ENCODE assay signal across 8 cellular contexts in the genomic region with DNA sequence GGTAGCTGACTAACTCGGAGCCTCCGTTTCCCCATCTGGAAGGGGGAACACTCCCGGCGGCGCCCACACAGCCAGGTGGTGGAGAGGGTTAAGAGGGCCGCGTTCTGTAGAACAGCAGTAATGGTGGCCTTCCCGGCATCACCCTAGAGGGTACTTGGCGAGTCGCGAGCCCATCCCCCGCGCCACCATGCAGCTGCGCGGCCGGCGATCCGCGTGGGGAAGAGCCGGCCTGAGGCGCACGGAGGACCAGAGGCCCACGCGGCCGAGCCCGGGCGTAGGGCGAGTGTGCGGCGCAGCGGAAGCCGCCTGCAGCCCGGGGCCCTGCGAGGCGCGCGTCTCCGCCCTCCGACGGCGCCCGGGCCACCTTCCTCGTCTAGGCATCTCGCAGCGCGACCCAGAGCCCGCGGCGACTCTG. TPM values are rescaled to one million over a fixed set of nuclear protein-coding genes. Genes with fewer than 3 reads are reported as not detected.
DNase-seq lines count a peak whose midpoint lies in the region; ATAC-seq and TF ChIP-seq lines count a peak whose summit lies in the region.

No MANE protein-coding gene starts in this region.

- ATAC-seq in GM19438 (IDR thresholded peaks at IDR 0.05; ENCODE audit: low read depth, unreplicated experiment) = peak; percentile 37
- ATAC-seq in HG03460 (IDR thresholded peaks at IDR 0.05; ENCODE audit: unreplicated experiment) = peak; percentile 37
- peak; percentile 59 to 63 for ATAC-seq in naive B cell (ENCODE audit: low read depth in 2 of 2)

- POLR2A ChIA-PET in activated CD4-positive, alpha-beta T cell treated with anti-CD3 and anti-CD28 coated beads, Interleukin-2, amount 10 ng/mL, durations not matched to agents 7 days and 5 days (lab: Charles Lee) = no interaction called here

- H3K36me3 ChIP-seq in endodermal cell (ENCODE audit: control insufficient read depth, insufficient read depth, low read length) (peaks cover 8% of the 10 kb centered on the region), testis (ENCODE audit: low read depth, missing control alignments) (no peaks in the 10 kb centered on the region)

- H3K4me1 Mint-ChIP-seq in activated CD4-positive, alpha-beta T cell treated with anti-CD3 and anti-CD28 coated beads, Interleukin-2, amount 10 ng/mL, durations not matched to agents 7 days and 5 days = peaks cover 44% of the 10 kb centered on the region
- H3K4me1 Mint-ChIP-seq in endodermal cell (peaks cover 49% of the 10 kb centered on the region), naive B cell (peaks cover 30 to 51% (median 48%) of the 10 kb centered on the region in 3 donors)

- H3K4me3 Mint-ChIP-seq in activated CD4-positive, alpha-beta T cell treated with anti-CD3 and anti-CD28 coated beads, Interleukin-2, amount 10 ng/mL, durations not matched to agents 7 days and 5 days = peak overlapping the region; percentile 89
- peak overlapping the region; percentile 93 for H3K4me3 Mint-ChIP-seq in endodermal cell
- H3K4me3 Mint-ChIP-seq in naive B cell = peak overlapping the region; percentile 87 to 94 (median 90)

- H3K9ac ChIP-seq in endodermal cell (ENCODE audit: extremely low read depth, low read length, poor library complexity, severe bottlenecking) = peak overlapping the region; percentile 77

- no peaks in the 10 kb centered on the region for H3K9me3 ChIP-seq in endodermal cell (ENCODE audit: control insufficient read depth, low read length)
- H3K9me3 ChIP-seq in testis = no peaks in the 10 kb centered on the region

- no peaks in the 10 kb centered on the region for H3K9me3 Mint-ChIP-seq in activated CD4-positive, alpha-beta T cell treated with anti-CD3 and anti-CD28 coated beads, Interleukin-2, amount 10 ng/mL, durations not matched to agents 7 days and 5 days
- H3K9me3 Mint-ChIP-seq in endodermal cell (no peaks in the 10 kb centered on the region), naive B cell (no peaks in the 10 kb centered on the region)

- H3K4me3 ChIP-seq in endodermal cell (ENCODE audit: low read length) (peak overlapping the region; percentile 96), testis (peak overlapping the region; percentile 82 to 89)

- H3K36me3 Mint-ChIP-seq in activated CD4-positive, alpha-beta T cell treated with anti-CD3 and anti-CD28 coated beads, Interleukin-2, amount 10 ng/mL, durations not matched to agents 7 days and 5 days (ENCODE audit: low read depth) = peaks cover 11% of the 10 kb centered on the region
- H3K36me3 Mint-ChIP-seq in endodermal cell (ENCODE audit: low read depth) = peaks cover 21% of the 10 kb centered on the region
- H3K36me3 Mint-ChIP-seq in naive B cell = no peaks in the 10 kb centered on the region

- H3K4me1 ChIP-seq in endodermal cell (ENCODE audit: control insufficient read depth, insufficient read depth, low read length) = peaks cover 17% of the 10 kb centered on the region
- peaks cover 30% of the 10 kb centered on the region for H3K4me1 ChIP-seq in testis

- no peaks in the 10 kb centered on the region for H3K27me3 ChIP-seq in endodermal cell (ENCODE audit: control insufficient read depth, insufficient read depth, low read length, poor library complexity, severe bottlenecking)
- no peaks in the 10 kb centered on the region for H3K27me3 ChIP-seq in testis

- intact Hi-C loops in testis (cut with DNase I; ENCODE audit: low total_unique reads) = no loop called here

- TF ChIP-seq CTCF in endodermal cell (conservative IDR thresholded peaks at IDR 0.05) (no peak), testis (IDR thresholded peaks at IDR 0.05) (no peak)

- peak; percentile 65 for DNase-seq in CD1c-positive myeloid dendritic cell (ENCODE audit: extremely low spot score)
- DNase-seq in activated CD4-positive, alpha-beta T cell treated with anti-CD3 and anti-CD28 coated beads, Interleukin-2, amount 10 ng/mL, durations not matched to agents 7 days and 5 days = peak; percentile 43
- DNase-seq in endodermal cell = no peak
- peak; percentile 51 for DNase-seq in naive B cell
- DNase-seq in testis = peak; percentile 46
- no peak for DNase-seq in KG1 (lab: John Stamatoyannopoulos, UW)

- WGBS in endodermal cell (ENCODE audit: insufficient coverage in 1 of 2, insufficient read length in 1 of 2), 2 experiments = 0% methylated on average over 35 to 49 of the region's 49 CpGs
- WGBS in testis, 2 donors = 1% methylated on average over 48 of the region's 49 CpGs; no CpG with 5 or more reads in 1 of the 2 donors

- H3K27ac Mint-ChIP-seq in activated CD4-positive, alpha-beta T cell treated with anti-CD3 and anti-CD28 coated beads, Interleukin-2, amount 10 ng/mL, durations not matched to agents 7 days and 5 days = peak overlapping the region; percentile 88
- H3K27ac Mint-ChIP-seq in endodermal cell (peak overlapping the region; percentile 90), naive B cell (peak overlapping the region in 5 of 6 donors; percentile 64 to 91 (median 81))

- no peak for TF ChIP-seq POLR2A in testis (IDR thresholded peaks at IDR 0.05)

- peaks cover 5% of the 10 kb centered on the region for H3K27me3 Mint-ChIP-seq in activated CD4-positive, alpha-beta T cell treated with anti-CD3 and anti-CD28 coated beads, Interleukin-2, amount 10 ng/mL, durations not matched to agents 7 days and 5 days
- H3K27me3 Mint-ChIP-seq in endodermal cell (ENCODE audit: insufficient read depth) (no peaks in the 10 kb centered on the region), naive B cell (no peaks in the 10 kb centered on the region)

- peak overlapping the region; percentile 83 for H3K27ac ChIP-seq in endodermal cell (ENCODE audit: low read depth, low read length)
- H3K27ac ChIP-seq in testis = peak overlapping the region; percentile 74 to 88

- CTCF ChIA-PET in activated CD4-positive, alpha-beta T cell treated with anti-CD3 and anti-CD28 coated beads, Interleukin-2, amount 10 ng/mL, durations not matched to agents 7 days and 5 days (lab: Charles Lee) = interaction anchor here (0.9 to 1.0 kb wide), 2 partner anchors 11 to 86 kb away, joined by 3 read pairs; no protein-coding TSS in a partner anchor

RNA-seq across cellular contexts. Expression of a gene that starts 0.5 kb away (rescaled TPM):
- 100 to 1,000 TPM; 224 to 228 TPM for total RNA-seq in activated CD4-positive, alpha-beta T cell treated with anti-CD3 and anti-CD28 coated beads, Interleukin-2, amount 10 ng/mL, durations not matched to agents 7 days and 5 days
- total RNA-seq in endodermal cell (100 to 1,000 TPM; 373 to 472 TPM), testis (100 to 1,000 TPM; 112 to 184 TPM)
- polyA plus RNA-seq in endodermal cell (2013, experiment 1 of 2) = 576 TPM
- polyA plus RNA-seq in endodermal cell (2013, experiment 2 of 2) = 503 TPM
- polyA plus RNA-seq in naive B cell (ENCODE audit: low read depth in 6 of 6) (10 to 100 TPM; 33.0 to 52.9 (median 45.9) TPM), testis (ENCODE audit: insufficient read depth, low read depth, low replicate concordance) (99.9 TPM)

Comparison
In these comparisons a context has a peak if more than half of its experiments do, and no peak if none do; other contexts are left out.
1. DNase-seq: peak in CD1c-positive myeloid dendritic cell (single experiment), activated CD4-positive, alpha-beta T cell treated with anti-CD3 and anti-CD28 coated beads, Interleukin-2, amount 10 ng/mL, durations not matched to agents 7 days and 5 days (single experiment), naive B cell (single experiment) and testis (single experiment); none in endodermal cell (single experiment) and KG1 (single experiment).
2. Peak in every context shown above with its lines, with median percentiles within 50 percentile points of each other: ATAC-seq, H3K27ac Mint-ChIP-seq and H3K4me3 Mint-ChIP-seq.